9 cellular contexts compared by ENCODE assay signal in the genomic region with DNA sequence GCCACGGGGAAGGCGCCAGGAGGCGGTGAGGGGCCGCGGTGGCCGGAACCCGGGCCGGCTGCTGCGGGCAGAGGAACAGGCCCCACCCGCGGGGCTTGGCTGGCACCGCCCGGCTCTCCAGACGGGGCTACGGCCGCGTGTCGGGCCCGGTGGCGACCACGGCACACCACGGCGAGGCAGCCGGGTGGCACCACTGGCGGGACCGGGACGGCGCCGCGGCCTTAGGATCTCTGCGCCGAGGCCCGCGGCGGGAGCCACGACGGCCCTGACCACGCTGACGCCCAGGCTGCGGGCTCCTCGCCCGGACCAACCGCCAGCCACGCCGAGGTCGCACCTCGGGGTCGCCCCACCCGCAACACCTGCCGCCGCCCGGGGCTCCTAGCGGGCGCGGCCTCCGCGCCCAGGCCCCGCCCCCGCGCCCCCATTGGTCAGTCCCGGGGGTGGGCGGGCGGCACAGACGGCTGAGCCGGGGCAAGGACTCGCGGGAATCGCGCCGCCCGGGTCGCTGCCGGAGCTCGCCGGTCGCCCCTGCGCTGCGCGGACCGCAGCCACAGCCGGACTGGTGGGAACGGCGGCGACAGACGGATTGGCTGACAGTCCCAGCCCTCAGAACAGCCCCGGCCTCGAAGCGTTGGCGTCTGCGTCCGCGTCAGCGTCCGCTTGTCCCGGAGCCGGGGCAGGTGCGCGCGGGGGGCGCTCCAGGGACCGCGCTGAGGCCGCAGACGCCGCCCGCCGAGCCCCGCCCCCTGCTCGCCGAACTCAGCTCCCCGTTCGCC. TPM values are rescaled to one million over a fixed set of nuclear protein-coding genes. Genes with fewer than 3 reads are reported as not detected.
DNase-seq lines count a peak whose midpoint lies in the region; ATAC-seq, FAIRE-seq and TF ChIP-seq lines count a peak whose summit lies in the region.
"Had no signal": no experiment of that assay in that cellular context is flagged by ENCODE, and none has a peak within 500 bp of the region (broad histone marks: within the 10 kb centered on the region; RNA-seq: fewer than 3 reads in every experiment).

A gene with protein sequence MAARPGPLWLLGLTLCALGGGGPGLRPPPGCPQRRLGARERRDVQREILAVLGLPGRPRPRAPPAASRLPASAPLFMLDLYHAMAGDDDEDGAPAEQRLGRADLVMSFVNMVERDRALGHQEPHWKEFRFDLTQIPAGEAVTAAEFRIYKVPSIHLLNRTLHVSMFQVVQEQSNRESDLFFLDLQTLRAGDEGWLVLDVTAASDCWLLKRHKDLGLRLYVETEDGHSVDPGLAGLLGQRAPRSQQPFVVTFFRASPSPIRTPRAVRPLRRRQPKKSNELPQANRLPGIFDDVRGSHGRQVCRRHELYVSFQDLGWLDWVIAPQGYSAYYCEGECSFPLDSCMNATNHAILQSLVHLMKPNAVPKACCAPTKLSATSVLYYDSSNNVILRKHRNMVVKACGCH (plus strand): TSS at position 491 of the 776 bp plus-strand sequence. CDS start 356 bp downstream, outside the sequence.

- peak within 1 kb of the TSS; percentile 30 for H3K4me3 ChIP-seq in iPS-11a (ENCODE audit: low read depth, low read length)

- in situ Hi-C loops in KBM-7 (cut with MboI; ENCODE audit: low pct_unique_long_range_greater_than_20kb, low sequenced_read_pairs): no loop called here

- TF ChIP-seq CTCF in D721Med (IDR thresholded peaks at IDR 0.05; ENCODE audit: insufficient read depth, missing control alignments): no peak

- H3K27ac Mint-ChIP-seq in activated naive CD8-positive, alpha-beta T cell treated with anti-CD3 and anti-CD28 coated beads, Interleukin-2, amount 10 ng/mL, durations not matched to agents 7 days and 5 days: no peak within 1 kb of the TSS

- H3K4me3 Mint-ChIP-seq in activated naive CD8-positive, alpha-beta T cell treated with anti-CD3 and anti-CD28 coated beads, Interleukin-2, amount 10 ng/mL, durations not matched to agents 7 days and 5 days: peak within 1 kb of the TSS; percentile 67

- ATAC-seq in GM21381 (IDR thresholded peaks at IDR 0.05; ENCODE audit: unreplicated experiment): peak; percentile 82
- peak; percentile 89 for ATAC-seq in activated naive CD8-positive, alpha-beta T cell treated with anti-CD3 and anti-CD28 coated beads, Interleukin-2, amount 10 ng/mL, durations not matched to agents 7 days and 5 days (ENCODE audit: low read depth)

- DNase-seq in D721Med (ENCODE audit: insufficient read length, low spot score) (peak; percentile 95), KBM-7 (peak; percentile 66), SW 1271 (lab: John Stamatoyannopoulos, UW) (peak; percentile 19 to 41), kidney glomerular epithelial cell (lab: John Stamatoyannopoulos, UW) (no peak)
- DNase-seq in activated naive CD8-positive, alpha-beta T cell treated with anti-CD3 and anti-CD28 coated beads, Interleukin-2, amount 10 ng/mL, durations not matched to agents 7 days and 5 days: peak; percentile 87
- peak; percentile 15 to 57 (median 40) for DNase-seq in stimulated activated CD4-positive, alpha-beta T cell treated with anti-CD3 and anti-CD28 coated beads, Interleukin-12 subunit alpha, Interleukin-12 subunit beta, amount 100 ng/mL, for 48 hours (ENCODE audit: low read depth in 2 of 3, low spot score in 1 of 3)

- H3K36me3 Mint-ChIP-seq in activated naive CD8-positive, alpha-beta T cell treated with anti-CD3 and anti-CD28 coated beads, Interleukin-2, amount 10 ng/mL, durations not matched to agents 7 days and 5 days: peaks cover 2% of the 10 kb centered on the region

- POLR2A ChIA-PET in activated naive CD8-positive, alpha-beta T cell treated with anti-CD3 and anti-CD28 coated beads, Interleukin-2, amount 10 ng/mL, durations not matched to agents 7 days and 5 days (lab: Charles Lee): no interaction called here

- H3K4me1 Mint-ChIP-seq in activated naive CD8-positive, alpha-beta T cell treated with anti-CD3 and anti-CD28 coated beads, Interleukin-2, amount 10 ng/mL, durations not matched to agents 7 days and 5 days: peaks cover 4% of the 10 kb centered on the region

- peaks cover 28% of the 10 kb centered on the region for H3K27me3 Mint-ChIP-seq in activated naive CD8-positive, alpha-beta T cell treated with anti-CD3 and anti-CD28 coated beads, Interleukin-2, amount 10 ng/mL, durations not matched to agents 7 days and 5 days

- FAIRE-seq in D721Med (lab: Jason Lieb, UNC): no peak

- no peaks in the 10 kb centered on the region for H3K9me3 Mint-ChIP-seq in activated naive CD8-positive, alpha-beta T cell treated with anti-CD3 and anti-CD28 coated beads, Interleukin-2, amount 10 ng/mL, durations not matched to agents 7 days and 5 days

RNA-seq across cellular contexts. Expression of the gene that starts here (rescaled TPM):
- total RNA-seq in activated naive CD8-positive, alpha-beta T cell treated with anti-CD3 and anti-CD28 coated beads, Interleukin-2, amount 10 ng/mL, durations not matched to agents 7 days and 5 days: under 1 TPM in 1 of 2 experiments, not detected in 1; 0.20 TPM
- total RNA-seq: T-helper 2 cell treated with Interferon-gamma antibody and Interleukin-4, amounts not matched to agents 100 ng/mL and 5 ng/mL, for 36 hours had no signal

Comparison
In these comparisons a context has a peak if more than half of its experiments do, and no peak if none do; other contexts are left out.
1. Peak in DNase-seq and ATAC-seq in activated naive CD8-positive, alpha-beta T cell treated with anti-CD3 and anti-CD28 coated beads, Interleukin-2, amount 10 ng/mL, durations not matched to agents 7 days and 5 days; RNA of the gene not detected or under 1 TPM.